In the genomic region with DNA sequence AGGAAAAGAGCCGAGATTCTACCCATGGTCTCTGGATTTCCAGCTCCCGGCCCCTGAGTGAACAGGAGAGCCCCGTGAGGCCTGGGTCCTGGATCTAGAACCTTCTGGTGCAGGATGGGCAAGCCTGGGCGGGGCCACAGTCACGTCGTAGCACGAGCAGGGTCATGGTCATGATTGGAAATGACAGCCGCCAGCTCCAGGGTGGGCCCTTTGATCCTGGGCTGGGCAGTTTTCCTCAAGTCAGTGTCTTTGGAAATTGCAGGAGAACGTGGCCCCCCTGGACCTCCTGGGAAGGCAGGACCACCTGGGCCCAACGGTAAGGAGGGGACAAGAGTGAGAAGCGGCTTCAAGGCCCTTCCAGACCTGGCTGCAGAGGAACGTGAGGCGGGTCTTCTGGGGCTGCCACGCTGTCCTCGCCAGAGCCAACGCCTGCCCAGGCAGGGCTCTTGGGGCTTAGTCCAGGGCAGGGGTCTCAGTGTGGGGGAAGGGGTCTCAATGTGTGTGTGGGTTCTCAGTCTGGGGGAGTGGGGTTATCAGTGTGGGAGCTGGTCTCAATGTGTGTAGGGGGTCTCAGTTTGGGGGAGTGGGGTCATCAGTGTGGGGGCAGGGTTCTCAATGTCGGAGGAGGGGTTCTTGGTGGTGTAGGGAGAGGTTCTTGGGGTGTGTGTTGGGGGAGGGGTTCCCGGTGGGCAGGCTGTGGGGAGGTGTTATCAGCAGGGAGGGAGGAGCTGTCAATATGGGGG, we compare ENCODE assay signal across 2 cellular contexts.
TF ChIP-seq lines count a peak whose summit lies in the region.

No MANE protein-coding gene starts in this region.

TF ChIP-seq in liver, 16 proteins besides CTCF, POLR2A, EP300 and RAD21:
- TF ChIP-seq, protein P1, sequence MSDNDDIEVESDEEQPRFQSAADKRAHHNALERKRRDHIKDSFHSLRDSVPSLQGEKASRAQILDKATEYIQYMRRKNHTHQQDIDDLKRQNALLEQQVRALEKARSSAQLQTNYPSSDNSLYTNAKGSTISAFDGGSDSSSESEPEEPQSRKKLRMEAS (IDR thresholded peaks at IDR 0.05): no peak
- TF ChIP-seq YY1 (IDR thresholded peaks at IDR 0.05) (no peak), TAF1 (conservative IDR thresholded peaks at IDR 0.05) (no peak), FOXA2 (IDR thresholded peaks at IDR 0.05) (no peak), FOXA1 (IDR thresholded peaks at IDR 0.05) (no peak), RXRA (IDR thresholded peaks at IDR 0.05) (no peak), EGR1 (IDR thresholded peaks at IDR 0.05; ENCODE audit: low read depth in 2 of 2) (no peak)
- TF ChIP-seq, protein P2, sequence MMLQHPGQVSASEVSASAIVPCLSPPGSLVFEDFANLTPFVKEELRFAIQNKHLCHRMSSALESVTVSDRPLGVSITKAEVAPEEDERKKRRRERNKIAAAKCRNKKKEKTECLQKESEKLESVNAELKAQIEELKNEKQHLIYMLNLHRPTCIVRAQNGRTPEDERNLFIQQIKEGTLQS (IDR thresholded peaks at IDR 0.05): no peak
- TF ChIP-seq, protein P3, sequence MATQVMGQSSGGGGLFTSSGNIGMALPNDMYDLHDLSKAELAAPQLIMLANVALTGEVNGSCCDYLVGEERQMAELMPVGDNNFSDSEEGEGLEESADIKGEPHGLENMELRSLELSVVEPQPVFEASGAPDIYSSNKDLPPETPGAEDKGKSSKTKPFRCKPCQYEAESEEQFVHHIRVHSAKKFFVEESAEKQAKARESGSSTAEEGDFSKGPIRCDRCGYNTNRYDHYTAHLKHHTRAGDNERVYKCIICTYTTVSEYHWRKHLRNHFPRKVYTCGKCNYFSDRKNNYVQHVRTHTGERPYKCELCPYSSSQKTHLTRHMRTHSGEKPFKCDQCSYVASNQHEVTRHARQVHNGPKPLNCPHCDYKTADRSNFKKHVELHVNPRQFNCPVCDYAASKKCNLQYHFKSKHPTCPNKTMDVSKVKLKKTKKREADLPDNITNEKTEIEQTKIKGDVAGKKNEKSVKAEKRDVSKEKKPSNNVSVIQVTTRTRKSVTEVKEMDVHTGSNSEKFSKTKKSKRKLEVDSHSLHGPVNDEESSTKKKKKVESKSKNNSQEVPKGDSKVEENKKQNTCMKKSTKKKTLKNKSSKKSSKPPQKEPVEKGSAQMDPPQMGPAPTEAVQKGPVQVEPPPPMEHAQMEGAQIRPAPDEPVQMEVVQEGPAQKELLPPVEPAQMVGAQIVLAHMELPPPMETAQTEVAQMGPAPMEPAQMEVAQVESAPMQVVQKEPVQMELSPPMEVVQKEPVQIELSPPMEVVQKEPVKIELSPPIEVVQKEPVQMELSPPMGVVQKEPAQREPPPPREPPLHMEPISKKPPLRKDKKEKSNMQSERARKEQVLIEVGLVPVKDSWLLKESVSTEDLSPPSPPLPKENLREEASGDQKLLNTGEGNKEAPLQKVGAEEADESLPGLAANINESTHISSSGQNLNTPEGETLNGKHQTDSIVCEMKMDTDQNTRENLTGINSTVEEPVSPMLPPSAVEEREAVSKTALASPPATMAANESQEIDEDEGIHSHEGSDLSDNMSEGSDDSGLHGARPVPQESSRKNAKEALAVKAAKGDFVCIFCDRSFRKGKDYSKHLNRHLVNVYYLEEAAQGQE (IDR thresholded peaks at IDR 0.05): no peak
- TF ChIP-seq, protein P4, sequence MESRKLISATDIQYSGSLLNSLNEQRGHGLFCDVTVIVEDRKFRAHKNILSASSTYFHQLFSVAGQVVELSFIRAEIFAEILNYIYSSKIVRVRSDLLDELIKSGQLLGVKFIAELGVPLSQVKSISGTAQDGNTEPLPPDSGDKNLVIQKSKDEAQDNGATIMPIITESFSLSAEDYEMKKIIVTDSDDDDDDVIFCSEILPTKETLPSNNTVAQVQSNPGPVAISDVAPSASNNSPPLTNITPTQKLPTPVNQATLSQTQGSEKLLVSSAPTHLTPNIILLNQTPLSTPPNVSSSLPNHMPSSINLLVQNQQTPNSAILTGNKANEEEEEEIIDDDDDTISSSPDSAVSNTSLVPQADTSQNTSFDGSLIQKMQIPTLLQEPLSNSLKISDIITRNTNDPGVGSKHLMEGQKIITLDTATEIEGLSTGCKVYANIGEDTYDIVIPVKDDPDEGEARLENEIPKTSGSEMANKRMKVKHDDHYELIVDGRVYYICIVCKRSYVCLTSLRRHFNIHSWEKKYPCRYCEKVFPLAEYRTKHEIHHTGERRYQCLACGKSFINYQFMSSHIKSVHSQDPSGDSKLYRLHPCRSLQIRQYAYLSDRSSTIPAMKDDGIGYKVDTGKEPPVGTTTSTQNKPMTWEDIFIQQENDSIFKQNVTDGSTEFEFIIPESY (IDR thresholded peaks at IDR 0.05): no peak

TF ChIP-seq in HepG2, 621 proteins besides CTCF, POLR2A, EP300 and RAD21:
- TF ChIP-seq, protein P5, sequence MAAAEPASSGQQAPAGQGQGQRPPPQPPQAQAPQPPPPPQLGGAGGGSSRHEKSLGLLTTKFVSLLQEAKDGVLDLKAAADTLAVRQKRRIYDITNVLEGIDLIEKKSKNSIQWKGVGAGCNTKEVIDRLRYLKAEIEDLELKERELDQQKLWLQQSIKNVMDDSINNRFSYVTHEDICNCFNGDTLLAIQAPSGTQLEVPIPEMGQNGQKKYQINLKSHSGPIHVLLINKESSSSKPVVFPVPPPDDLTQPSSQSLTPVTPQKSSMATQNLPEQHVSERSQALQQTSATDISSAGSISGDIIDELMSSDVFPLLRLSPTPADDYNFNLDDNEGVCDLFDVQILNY (CRISPR knock-in tag; conservative IDR thresholded peaks at IDR 0.05): no peak
- TF ChIP-seq NCOR1 (IDR thresholded peaks at IDR 0.05; ENCODE audit: borderline replicate concordance, low read length) (no peak), MAF1 (CRISPR knock-in tag; IDR thresholded peaks at IDR 0.05; ENCODE audit: borderline replicate concordance) (no peak), RELA (CRISPR knock-in tag; IDR thresholded peaks at IDR 0.05) (no peak)
